Comparison of ENCODE assay signal across 24 cellular contexts in the genomic region with DNA sequence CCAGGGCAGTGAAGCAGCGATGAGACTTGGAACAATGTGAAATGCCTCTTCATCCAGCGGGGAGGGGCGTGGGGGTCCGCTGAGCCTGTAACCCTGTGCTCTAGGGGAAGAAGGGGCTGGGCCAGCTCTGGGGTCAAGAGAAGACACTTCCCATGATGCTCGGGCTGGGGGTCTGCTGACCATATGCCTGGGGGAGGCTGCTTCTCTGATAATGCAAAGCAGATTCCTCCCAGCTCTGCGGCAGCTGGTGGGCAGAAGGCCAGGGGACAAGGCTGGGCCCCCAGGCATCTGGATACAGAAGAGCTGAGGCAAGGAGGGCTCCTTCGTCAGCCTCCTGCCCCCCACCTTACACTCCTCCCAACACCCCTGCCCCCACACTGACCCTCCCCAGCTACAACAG. TPM values are rescaled to one million over a fixed set of nuclear protein-coding genes. Genes with fewer than 3 reads are reported as not detected.
DNase-seq lines count a peak whose midpoint lies in the region; ATAC-seq and TF ChIP-seq lines count a peak whose summit lies in the region.
"Had no signal": no experiment of that assay in that cellular context is flagged by ENCODE, and none has a peak within 500 bp of the region (broad histone marks: within the 10 kb centered on the region; RNA-seq: fewer than 3 reads in every experiment).

No MANE protein-coding gene starts in this region.

- no peaks in the 10 kb centered on the region for H3K9me3 Mint-ChIP-seq in chondrocyte (ENCODE audit: low read depth)
- H3K9me3 Mint-ChIP-seq in mesothelial cell of epicardium: no peaks in the 10 kb centered on the region
- H3K9me3 Mint-ChIP-seq in stimulated activated naive B cell treated with anti-CD40 and anti-IgM and Interleukin-4, amounts not matched to agents 10 μg/mL and 1 μg/mL and 100 μg/mL, for 72 hours: no peaks in the 10 kb centered on the region
- H3K9me3 Mint-ChIP-seq: activated T-cell treated with anti-CD3 and anti-CD28 coated beads, Interleukin-2, amount 50 U/mL, for 24 hours; dendritic cell treated with granulocyte-macrophage colony-stimulating factor and Interleukin-4, amounts not matched to agents 40 ng/mL and 50 ng/mL, for 4 days; stimulated activated naive CD8-positive, alpha-beta T cell treated with anti-CD3 and anti-CD28 coated beads, Interleukin-15, amount 100 ng/mL, for 72 hours had no signal

- TF ChIP-seq POLR2A in uterus (IDR thresholded peaks at IDR 0.05) (no peak), GM18505 (IDR thresholded peaks at IDR 0.05; ENCODE audit: borderline replicate concordance, extremely low read depth, insufficient read depth, insufficient read length) (no peak)

- no peak for TF ChIP-seq CTCF in chondrocyte (IDR thresholded peaks at IDR 0.05)
- no peak for TF ChIP-seq CTCF in mesothelial cell of epicardium (IDR thresholded peaks at IDR 0.05; ENCODE audit: unreplicated experiment)
- no peak for TF ChIP-seq CTCF in uterus (IDR thresholded peaks at IDR 0.05)

- DNase-seq in cardiac septum (ENCODE audit: low spot score) (peak; percentile 59), Right ventricle myocardium superior (no peak), chondrocyte (ENCODE audit: low spot score) (peak; percentile 57), mesothelial cell of epicardium (ENCODE audit: low spot score in 2 of 2, unreplicated experiment in 2 of 2) (no peak), uterus (peak in 1 of 2 donors; percentile 73), DMS79 treated with DMSO at 0.1 percent for 48 hours (lab: John Stamatoyannopoulos, UW) (no peak)
- no peak for DNase-seq in stimulated activated naive B cell treated with anti-CD40 and anti-IgM and Interleukin-4, amounts not matched to agents 10 μg/mL and 1 μg/mL and 100 μg/mL, for 72 hours
- DNase-seq: activated CD4-positive, alpha-beta T cell treated with anti-CD3 and anti-CD28 coated beads for 1 hour; activated naive CD4-positive, alpha-beta T cell treated with Interleukin-2 at 50 U/mL for 16 hours; activated T-cell treated with anti-CD3 and anti-CD28 coated beads, Interleukin-2, amount 50 U/mL, for 24 hours; amniotic stem cell; COR-L47; mucosa of descending colon; NCI-H1417; nucleus accumbens; stimulated activated CD4-positive, alpha-beta T cell treated with anti-CD3 and anti-CD28 coated beads, Interleukin-12 subunit alpha, Interleukin-12 subunit beta, amount 100 ng/mL, for 4 hours; stimulated activated CD4-positive, alpha-beta T cell treated with anti-CD3 and anti-CD28 coated beads, Interleukin-4, amount 100 ng/mL, for 4 hours; stimulated activated naive CD8-positive, alpha-beta T cell treated with anti-CD3 and anti-CD28 coated beads, Interleukin-15, amount 100 ng/mL, for 72 hours; trophoblast cell had no signal

- H3K36me3 Mint-ChIP-seq in chondrocyte (ENCODE audit: low read depth): no peaks in the 10 kb centered on the region
- no peaks in the 10 kb centered on the region for H3K36me3 Mint-ChIP-seq in mesothelial cell of epicardium
- H3K36me3 Mint-ChIP-seq in stimulated activated naive B cell treated with anti-CD40 and anti-IgM and Interleukin-4, amounts not matched to agents 10 μg/mL and 1 μg/mL and 100 μg/mL, for 72 hours: no peaks in the 10 kb centered on the region

- H3K27ac ChIP-seq in uterus: peak overlapping the region; percentile 36 to 58
- H3K27ac ChIP-seq: A549 had no signal

- H3K4me1 ChIP-seq in uterus: peaks cover 11 to 21% of the 10 kb centered on the region in 2 donors

- no peaks in the 10 kb centered on the region for H3K9me3 ChIP-seq in uterus
- H3K9me3 ChIP-seq: A549, heart right ventricle, mucosa of descending colon had no signal

- intact Hi-C loops in cardiac septum (cut with DNase I): no loop called here
- intact Hi-C loops in Right ventricle myocardium superior (cut with DNase I): no loop called here
- intact Hi-C loops in uterus (cut with DNase I; ENCODE audit: low total_unique reads): no loop called here

- H3K27ac Mint-ChIP-seq in chondrocyte (ENCODE audit: unreplicated experiment) (no peak overlapping the region), mesothelial cell of epicardium (peak overlapping the region; percentile 62)
- H3K27ac Mint-ChIP-seq in stimulated activated naive B cell treated with anti-CD40 and anti-IgM and Interleukin-4, amounts not matched to agents 10 μg/mL and 1 μg/mL and 100 μg/mL, for 72 hours: no peak overlapping the region
- H3K27ac Mint-ChIP-seq: activated T-cell treated with anti-CD3 and anti-CD28 coated beads, Interleukin-2, amount 50 U/mL, for 24 hours; B cell; dendritic cell treated with granulocyte-macrophage colony-stimulating factor and Interleukin-4, amounts not matched to agents 40 ng/mL and 50 ng/mL, for 4 days had no signal

- H3K4me1 Mint-ChIP-seq in chondrocyte (ENCODE audit: low read depth) (peaks cover 18% of the 10 kb centered on the region), mesothelial cell of epicardium (peaks cover 51% of the 10 kb centered on the region)
- H3K4me1 Mint-ChIP-seq in stimulated activated naive B cell treated with anti-CD40 and anti-IgM and Interleukin-4, amounts not matched to agents 10 μg/mL and 1 μg/mL and 100 μg/mL, for 72 hours: peaks cover 8% of the 10 kb centered on the region in 2 donors
- H3K4me1 Mint-ChIP-seq: B cell had no signal

- H3K4me3 Mint-ChIP-seq in chondrocyte (ENCODE audit: unreplicated experiment) (no peak overlapping the region), mesothelial cell of epicardium (no peak overlapping the region)
- no peak overlapping the region for H3K4me3 Mint-ChIP-seq in stimulated activated naive B cell treated with anti-CD40 and anti-IgM and Interleukin-4, amounts not matched to agents 10 μg/mL and 1 μg/mL and 100 μg/mL, for 72 hours
- H3K4me3 Mint-ChIP-seq: activated T-cell treated with anti-CD3 and anti-CD28 coated beads, Interleukin-2, amount 50 U/mL, for 24 hours; B cell; dendritic cell treated with granulocyte-macrophage colony-stimulating factor and Interleukin-4, amounts not matched to agents 40 ng/mL and 50 ng/mL, for 4 days; stimulated activated naive CD8-positive, alpha-beta T cell treated with anti-CD3 and anti-CD28 coated beads, Interleukin-15, amount 100 ng/mL, for 72 hours had no signal

- no peak overlapping the region for H3K4me3 ChIP-seq in uterus
- H3K4me3 ChIP-seq: A549, heart right ventricle, mucosa of descending colon had no signal

- H3K27me3 ChIP-seq in uterus: no peaks in the 10 kb centered on the region

- H3K27me3 Mint-ChIP-seq in chondrocyte (ENCODE audit: low read depth): peaks cover 20% of the 10 kb centered on the region
- H3K27me3 Mint-ChIP-seq in mesothelial cell of epicardium (ENCODE audit: low read depth): no peaks in the 10 kb centered on the region
- peaks cover 28 to 36% of the 10 kb centered on the region in 2 donors for H3K27me3 Mint-ChIP-seq in stimulated activated naive B cell treated with anti-CD40 and anti-IgM and Interleukin-4, amounts not matched to agents 10 μg/mL and 1 μg/mL and 100 μg/mL, for 72 hours

- ATAC-seq in Right ventricle myocardium superior (ENCODE audit: poor library complexity) (no peak), GM18505 (IDR thresholded peaks at IDR 0.05; ENCODE audit: unreplicated experiment) (no peak)
- ATAC-seq in stimulated activated naive B cell treated with anti-CD40 and anti-IgM and Interleukin-4, amounts not matched to agents 10 μg/mL and 1 μg/mL and 100 μg/mL, for 72 hours (replicated peaks): no peak
- ATAC-seq: A549; mucosa of descending colon; stimulated activated naive CD8-positive, alpha-beta T cell treated with anti-CD3 and anti-CD28 coated beads, Interleukin-15, amount 100 ng/mL, for 72 hours had no signal

- H3K36me3 ChIP-seq in uterus: no peaks in the 10 kb centered on the region
- H3K36me3 ChIP-seq: heart right ventricle had no signal

RNA-seq across cellular contexts. Expression of a gene that starts 24.7 kb away (rescaled TPM):
- total RNA-seq in cardiac septum: 9.9 TPM
- total RNA-seq in Right ventricle myocardium superior: 8.0 TPM
- 1.7 to 4.4 TPM (median 1.8 TPM) in 3 replicates for total RNA-seq in chondrocyte
- total RNA-seq in mesothelial cell of epicardium: 14.7 to 16.1 TPM (median 14.9 TPM) in 3 replicates
- 10 to 100 TPM in 2 of 4 donors, 1 to 10 TPM in 2; 1.8 to 47.9 (median 9.9) TPM for total RNA-seq in uterus

RNA-seq across cellular contexts. Expression of a gene that starts 55.9 kb away (rescaled TPM):
- total RNA-seq in cardiac septum (4.4 TPM), Right ventricle myocardium superior (3.7 TPM), chondrocyte (4.2 to 4.7 TPM (median 4.5 TPM) in 3 replicates), mesothelial cell of epicardium (0.82 to 0.88 TPM (median 0.83 TPM) in 3 replicates), uterus (10 to 100 TPM in 2 of 4 donors, 1 to 10 TPM in 2; 5.8 to 24.3 (median 9.0) TPM)
- total RNA-seq: B cell had no signal

Comparison
In these comparisons a context has a peak if more than half of its experiments do, and no peak if none do; other contexts are left out.
1. DNase-seq: peak in cardiac septum (single experiment) and chondrocyte (single experiment); none in Right ventricle myocardium superior (single experiment), mesothelial cell of epicardium (0 of 2), stimulated activated naive B cell treated with anti-CD40 and anti-IgM and Interleukin-4, amounts not matched to agents 10 μg/mL and 1 μg/mL and 100 μg/mL, for 72 hours (single experiment) and DMS79 treated with DMSO at 0.1 percent for 48 hours (single experiment).